ENCODE assay signal across 8 cellular contexts in the genomic region with DNA sequence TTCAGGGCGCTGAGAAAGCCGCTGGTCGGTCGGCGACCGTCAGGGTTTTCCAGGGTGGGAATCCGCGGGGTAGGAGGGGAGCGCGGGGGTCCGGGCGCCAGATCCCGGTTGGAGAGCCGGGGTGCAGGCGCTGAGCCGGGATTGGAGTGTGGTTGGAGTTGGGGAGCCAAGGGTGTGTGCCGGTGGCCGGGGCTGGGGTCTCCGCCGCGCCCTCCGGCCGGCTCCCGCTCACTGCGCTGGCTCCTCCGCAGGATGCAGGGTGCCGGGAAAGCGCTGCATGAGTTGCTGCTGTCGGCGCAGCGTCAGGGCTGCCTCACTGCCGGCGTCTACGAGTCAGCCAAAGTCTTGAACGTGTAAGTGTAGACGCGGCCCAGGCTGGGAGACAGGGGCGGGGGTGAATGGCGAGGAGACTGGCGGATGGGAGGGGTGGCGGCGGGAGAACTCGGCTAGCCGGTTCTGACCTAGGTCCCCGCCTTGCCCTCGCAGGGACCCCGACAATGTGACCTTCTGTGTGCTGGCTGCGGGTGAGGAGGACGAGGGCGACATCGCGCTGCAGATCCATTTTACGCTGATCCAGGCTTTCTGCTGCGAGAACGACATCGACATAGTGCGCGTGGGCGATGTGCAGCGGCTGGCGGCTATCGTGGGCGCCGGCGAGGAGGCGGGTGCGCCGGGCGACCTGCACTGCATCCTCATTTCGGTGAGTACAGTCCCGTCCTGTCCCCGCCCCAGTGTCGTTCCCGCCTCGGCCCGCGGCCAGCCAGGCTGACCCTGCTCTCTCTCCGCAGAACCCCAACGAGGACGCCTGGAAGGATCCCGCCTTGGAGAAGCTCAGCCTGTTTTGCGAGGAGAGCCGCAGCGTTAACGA. TPM values are rescaled to one million over a fixed set of nuclear protein-coding genes. Genes with fewer than 3 reads are reported as not detected.
DNase-seq lines count a peak whose midpoint lies in the region; ATAC-seq and TF ChIP-seq lines count a peak whose summit lies in the region.

No MANE protein-coding gene starts in this region.

- peaks cover 16% of the 10 kb centered on the region for H3K4me1 ChIP-seq in mucosa of descending colon (ENCODE audit: low read depth)

- intact Hi-C loops in mucosa of descending colon (cut with DNase I, micrococcal nuclease): loop anchor here in 1 of 2 donors (10.0 kb wide), 1 partner anchor 399 kb away; no protein-coding TSS in a partner anchor

- in situ Hi-C loops in GM13976 (cut with MboI; ENCODE audit: low sequenced_read_pairs, unreplicated experiment): loop anchor here (10.0 kb wide), 1 partner anchor 309 kb away; no protein-coding TSS in a partner anchor

- peak overlapping the region; percentile 71 for H3K4me3 ChIP-seq in epithelial cell of proximal tubule (ENCODE audit: low read depth, low read length)
- H3K4me3 ChIP-seq in mucosa of descending colon: peak overlapping the region; percentile 64

- DNase-seq in GM13976 (ENCODE audit: low spot score) (peak; percentile 63), NCI-H128 (lab: John Stamatoyannopoulos, UW; ENCODE audit: unreplicated experiment) (peak; percentile 38), epithelial cell of proximal tubule (ENCODE audit: low read depth) (no peak), mucosa of descending colon (peak; percentile 68 to 85 (median 76))
- peak; percentile 65 for DNase-seq in activated T-cell treated with anti-CD3 and anti-CD28 coated beads, Interleukin-2, amount 50 U/mL, for 1 hour
- peak; percentile 34 to 66 for DNase-seq in stimulated activated CD8-positive, alpha-beta memory T cell treated with anti-CD3 and anti-CD28 coated beads, Interleukin-7, amount 100 ng/mL, for 4 hours (ENCODE audit: low read depth in 2 of 2)

- ATAC-seq in mucosa of descending colon (peak; percentile 54), GM21825 (IDR thresholded peaks at IDR 0.05; ENCODE audit: unreplicated experiment) (no peak), GM19328 (IDR thresholded peaks at IDR 0.05; ENCODE audit: unreplicated experiment) (no peak)

- TF ChIP-seq CTCF in GM13976 (IDR thresholded peaks at IDR 0.05; ENCODE audit: borderline replicate concordance, control extremely low read depth, extremely low read depth, insufficient read depth, missing control alignments) (no peak), epithelial cell of proximal tubule (conservative IDR thresholded peaks at IDR 0.05; ENCODE audit: low read depth, low read length) (no peak), mucosa of descending colon (IDR thresholded peaks at IDR 0.05) (no peak)

- H3K9me3 ChIP-seq in mucosa of descending colon: no peaks in the 10 kb centered on the region

- no peaks in the 10 kb centered on the region for H3K36me3 ChIP-seq in mucosa of descending colon (ENCODE audit: low read depth)

RNA-seq across cellular contexts. Expression of gene GADD45G, which starts 0.6 kb away (rescaled TPM):
- not detected in 2 replicates for total RNA-seq in epithelial cell of proximal tubule
- 10 to 100 TPM in 1 of 3 donors, 1 to 10 TPM in 2; 5.4 to 18.4 (median 6.6) TPM for total RNA-seq in mucosa of descending colon
